ENCODE assay signal across 34 cellular contexts in genomic region chr11:32219320-32219719, GRCh38.
"Had no signal": no experiment of that assay in that cellular context is flagged by ENCODE, and none has a peak within 500 bp of the region (broad histone marks: within the 10 kb centered on the region; RNA-seq: fewer than 3 reads in every experiment).

No MANE protein-coding gene starts in this region.

- H3K4me1 ChIP-seq: adrenal gland, ascending aorta had no signal

- H3K9me3 ChIP-seq: adrenal gland, ascending aorta had no signal

- H3K4me3 ChIP-seq: adrenal gland, ascending aorta, cardiac muscle cell had no signal

- DNase-seq: activated B cell treated with CpG ODN at 0.5 μM for 24 hours; activated CD4-positive, alpha-beta memory T cell treated with anti-CD3 and anti-CD28 coated beads for 36 hours; activated CD4-positive, alpha-beta T cell treated with anti-CD3 and anti-CD28 coated beads for 4 hours; activated CD4-positive, alpha-beta T cell treated with anti-CD3 and anti-CD28 coated beads, Interleukin-2, amount 10 ng/mL, durations not matched to agents 24 days and 14 days; activated CD4-positive, alpha-beta T cell treated with anti-CD3 and anti-CD28 coated beads, Interleukin-2, amount 50 U/mL, for 1 hour; activated CD4-positive, alpha-beta T cell treated with anti-CD3 and anti-CD28 coated beads, Interleukin-2, amount 50 U/mL, for 4 hours; activated CD4-positive, CD25-positive, alpha-beta regulatory T cell treated with anti-CD3 and anti-CD28 coated beads, Interleukin-2, amount 50 U/mL, for 72 hours; activated CD8-positive, alpha-beta memory T cell treated with anti-CD3 and anti-CD28 coated beads, Interleukin-2, amount 50 U/mL, for 4 hours; activated CD8-positive, alpha-beta T cell treated with anti-CD3 and anti-CD28 coated beads for 36 hours; activated effector memory CD4-positive, alpha-beta T cell treated with anti-CD3 and anti-CD28 coated beads, Interleukin-2, amount 50 U/mL, for 16 hours; activated gamma-delta T cell treated with Interleukin-2 at 50 U/mL for 16 hours; activated naive CD4-positive, alpha-beta T cell; activated naive CD4-positive, alpha-beta T cell treated with anti-CD3 and anti-CD28 coated beads for 36 hours; activated naive CD4-positive, alpha-beta T cell treated with anti-CD3 and anti-CD28 coated beads, Interleukin-2, amount 50 U/mL, for 16 hours; activated naive CD8-positive, alpha-beta T cell treated with anti-CD3 and anti-CD28 coated beads for 36 hours; activated T-cell treated with anti-CD3 and anti-CD28 coated beads for 4 hours; activated T-cell treated with anti-CD3 and anti-CD28 coated beads, Interleukin-2, amount 50 U/mL, for 1 hour; activated T-cell treated with anti-CD3 and anti-CD28 coated beads, Interleukin-2, amount 50 U/mL, for 4 hours; activated T-cell treated with anti-CD3 and anti-CD28 coated beads, Interleukin-2, amount 50 U/mL, for 72 hours; adrenal gland; amygdala; anterior cingulate cortex; caudate nucleus; cerebellar nuclear complex; T-helper 1 cell; T-helper 2 cell; T-helper 9 cell had no signal

- H3K27me3 ChIP-seq: adrenal gland, ascending aorta, cardiac muscle cell had no signal

- H3K27ac ChIP-seq: adrenal gland, ascending aorta, cardiac muscle cell, VCaP had no signal

- FAIRE-seq: bronchial epithelial cell, TTC549 had no signal

- ATAC-seq: activated CD8-positive, alpha-beta T cell treated with anti-CD3 and anti-CD28 coated beads for 36 hours; activated naive CD4-positive, alpha-beta T cell treated with anti-CD3 and anti-CD28 coated beads, Interleukin-2, amount 50 U/mL, for 72 hours; activated T-cell treated with anti-CD3 and anti-CD28 coated beads, Interleukin-2, amount 50 U/mL, for 4 hours; activated T-cell treated with anti-CD3 and anti-CD28 coated beads, Interleukin-2, amount 50 U/mL, for 72 hours; activated T-helper 17 cell treated with anti-CD3 and anti-CD28 coated beads, Interleukin-2, amount 50 U/mL, for 72 hours had no signal

- H3K36me3 ChIP-seq: adrenal gland, ascending aorta, cardiac muscle cell had no signal
